In the genomic region with DNA sequence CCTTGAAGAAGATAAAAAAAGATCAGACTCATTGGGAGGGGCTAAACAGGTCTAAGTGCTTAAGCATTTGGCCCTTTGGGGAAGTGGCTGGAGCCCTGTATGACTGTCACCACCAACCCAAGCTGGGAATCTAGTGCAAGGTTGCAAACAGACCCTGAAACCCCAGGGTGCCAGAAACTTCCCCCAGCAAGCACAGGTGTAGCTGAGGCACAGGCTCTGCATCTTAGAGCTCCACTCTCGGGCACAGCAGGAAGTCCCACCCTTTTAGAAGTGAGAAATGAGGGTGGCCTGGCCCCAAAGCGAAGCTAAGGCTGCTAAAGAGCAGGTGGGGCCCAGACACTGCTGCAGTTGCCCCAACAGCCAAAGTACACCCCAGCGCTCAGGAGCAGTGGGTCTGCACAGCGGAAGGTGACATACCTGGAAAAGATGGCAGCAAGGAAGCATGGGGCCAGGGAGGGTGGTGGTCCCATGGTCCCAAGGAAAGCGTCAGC, we compare ENCODE assay signal across 10 cellular contexts. TPM values are rescaled to one million over a fixed set of nuclear protein-coding genes. Genes with fewer than 3 reads are reported as not detected.
A peak's percentile ranks its signal among the peaks of the same experiment; 100 is the strongest.
DNase-seq lines count a peak whose midpoint lies in the region; ATAC-seq and TF ChIP-seq lines count a peak whose summit lies in the region.
"Had no signal": no experiment of that assay in that cellular context is flagged by ENCODE, and none has a peak within 500 bp of the region (broad histone marks: within the 10 kb centered on the region; RNA-seq: fewer than 3 reads in every experiment).

No MANE protein-coding gene starts in this region.

- H3K4me1 Mint-ChIP-seq in memory B cell, result peaks cover 21% of the 10 kb centered on the region

- no peaks in the 10 kb centered on the region for H3K9me2 ChIP-seq in hepatocyte (replicated peaks; ENCODE audit: insufficient read depth)

- H4K20me1 ChIP-seq in hepatocyte (ENCODE audit: insufficient read depth, poor library complexity, severe bottlenecking), result no peaks in the 10 kb centered on the region

- no peak overlapping the region for H2AFZ ChIP-seq in hepatocyte
- H2AFZ ChIP-seq: PC-9 had no signal

- ATAC-seq in GM21737 (IDR thresholded peaks at IDR 0.05; ENCODE audit: unreplicated experiment), result peak; percentile 39
- peak; percentile 84 for ATAC-seq in memory B cell (ENCODE audit: low read depth)
- ATAC-seq in HG03439 (IDR thresholded peaks at IDR 0.05; ENCODE audit: unreplicated experiment), result no peak
- ATAC-seq: right lobe of liver had no signal

- H3K9me3 Mint-ChIP-seq in memory B cell, result no peaks in the 10 kb centered on the region

- H3K27me3 Mint-ChIP-seq in memory B cell, result no peaks in the 10 kb centered on the region

- no peaks in the 10 kb centered on the region for H3K27me3 ChIP-seq in hepatocyte
- H3K27me3 ChIP-seq: right lobe of liver had no signal

- no peaks in the 10 kb centered on the region for H3K36me3 ChIP-seq in hepatocyte (replicated peaks; ENCODE audit: insufficient read depth, low read depth)
- H3K36me3 ChIP-seq: right lobe of liver had no signal

- peak overlapping the region; percentile 14 for H3K27ac Mint-ChIP-seq in memory B cell

- no peak overlapping the region for H3K4me2 ChIP-seq in hepatocyte
- H3K4me2 ChIP-seq: PC-9 had no signal

- TF ChIP-seq POLR2A in GM18526 (IDR thresholded peaks at IDR 0.05; ENCODE audit: extremely low read depth, insufficient read length), result peak; percentile 42

- no peak overlapping the region for H3K27ac ChIP-seq in hepatocyte
- H3K27ac ChIP-seq: PC-9 had no signal

- peak overlapping the region; percentile 60 for H3K4me3 Mint-ChIP-seq in memory B cell

- no peaks in the 10 kb centered on the region for H3K79me2 ChIP-seq in hepatocyte

- WGBS in hepatocyte (ENCODE audit: low lambda C conversion rate, missing lambda C conversion rate), result 86% methylated on average over 5 of the region's 5 CpGs

- H3K4me1 ChIP-seq in hepatocyte (ENCODE audit: insufficient read depth), result peaks cover 5% of the 10 kb centered on the region

- TF ChIP-seq CTCF in hepatocyte (IDR thresholded peaks at IDR 0.05; ENCODE audit: poor library complexity), result no peak

- H3K9me3 ChIP-seq in hepatocyte (ENCODE audit: low read depth), result no peaks in the 10 kb centered on the region
- H3K9me3 ChIP-seq: right lobe of liver had no signal

- DNase-seq in MV-4-11 (lab: John Stamatoyannopoulos, UW) (peak; percentile 83), memory B cell (ENCODE audit: low spot score in 2 of 2) (peak; percentile 32 to 35), LoVo (ENCODE audit: low spot score) (no peak), hepatocyte (ENCODE audit: low spot score) (no peak), DMS114 treated with DMSO at 0.1 percent for 48 hours (lab: John Stamatoyannopoulos, UW; ENCODE audit: unreplicated experiment) (no peak)
- DNase-seq: PC-9 had no signal

- peaks cover 1% of the 10 kb centered on the region for H3K36me3 Mint-ChIP-seq in memory B cell

- H3K4me3 ChIP-seq in hepatocyte, result no peak overlapping the region
- H3K4me3 ChIP-seq: PC-9, right lobe of liver had no signal

RNA-seq across cellular contexts. Expression of gene KDM2A, which starts 5.8 kb away (rescaled TPM):
- total RNA-seq in hepatocyte, result 41.3 and 51.2 TPM in 2 replicates
- polyA plus RNA-seq in hepatocyte, result 18.7 and 19.7 TPM in 2 replicates

RNA-seq across cellular contexts. Expression of gene RHOD, which starts 56.6 kb away (rescaled TPM):
- 43.3 and 47.0 TPM in 2 replicates for total RNA-seq in hepatocyte
- polyA plus RNA-seq in hepatocyte, result 55.5 and 77.6 TPM in 2 replicates

Comparison
In these comparisons a context has a peak if more than half of its experiments do, and no peak if none do; other contexts are left out.
1. DNase-seq: peak in MV-4-11 (single experiment) and memory B cell (2 of 2); none in LoVo (single experiment), hepatocyte (single experiment) and DMS114 treated with DMSO at 0.1 percent for 48 hours (single experiment).